In the genomic region with DNA sequence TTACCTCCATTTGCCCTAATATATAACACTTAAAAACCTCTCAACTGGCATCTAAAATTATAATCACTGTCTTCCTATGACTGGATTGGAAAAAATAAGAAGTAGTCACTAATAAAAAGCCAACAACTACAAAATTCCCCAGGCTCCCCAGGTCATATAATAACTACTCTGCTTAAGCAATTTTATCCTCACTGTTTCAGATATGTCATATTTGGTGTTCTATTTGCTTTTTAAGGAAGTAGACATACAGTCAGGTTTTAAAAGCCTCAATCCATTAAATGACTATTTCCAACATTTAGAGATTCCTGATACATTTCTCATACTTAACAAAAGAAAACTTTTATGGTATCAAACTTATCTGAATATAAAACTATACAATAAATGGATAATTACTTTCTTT, we compare ENCODE assay signal across 10 cellular contexts. TPM values are rescaled to one million over a fixed set of nuclear protein-coding genes. Genes with fewer than 3 reads are reported as not detected.
DNase-seq lines count a peak whose midpoint lies in the region; ATAC-seq and TF ChIP-seq lines count a peak whose summit lies in the region.
"Had no signal": no experiment of that assay in that cellular context is flagged by ENCODE, and none has a peak within 500 bp of the region (broad histone marks: within the 10 kb centered on the region; RNA-seq: fewer than 3 reads in every experiment).

No MANE protein-coding gene starts in this region.

- H3K36me3 Mint-ChIP-seq in T-helper 1 cell treated with Interleukin-12 subunit alpha and Interleukin-12 subunit beta and Interleukin-4 antibody, amounts not matched to agents 30 μg/mL and 1 μg/mL, for 36 hours (ENCODE audit: low read depth) = peaks cover 21% of the 10 kb centered on the region
- peaks cover 30% of the 10 kb centered on the region for H3K36me3 Mint-ChIP-seq in activated naive CD8-positive, alpha-beta T cell treated with anti-CD3 and anti-CD28 coated beads, Interleukin-2, amount 50 U/mL, for 24 hours (ENCODE audit: low read depth)
- H3K36me3 Mint-ChIP-seq in neural progenitor cell = peaks cover 21% of the 10 kb centered on the region

- peak overlapping the region; percentile 86 for H3K4me2 ChIP-seq in neural progenitor cell

- peak overlapping the region; percentile 89 for H3K4me3 ChIP-seq in MG63
- H3K4me3 ChIP-seq in neural progenitor cell = peak overlapping the region; percentile 81
- H3K4me3 ChIP-seq: cardiac muscle cell had no signal

- H3K9me3 Mint-ChIP-seq in T-helper 1 cell treated with Interleukin-12 subunit alpha and Interleukin-12 subunit beta and Interleukin-4 antibody, amounts not matched to agents 30 μg/mL and 1 μg/mL, for 36 hours = no peaks in the 10 kb centered on the region
- H3K9me3 Mint-ChIP-seq in activated naive CD8-positive, alpha-beta T cell treated with anti-CD3 and anti-CD28 coated beads, Interleukin-2, amount 50 U/mL, for 24 hours = no peaks in the 10 kb centered on the region
- H3K9me3 Mint-ChIP-seq in neural progenitor cell = no peaks in the 10 kb centered on the region

- no peaks in the 10 kb centered on the region for H3K27me3 Mint-ChIP-seq in T-helper 1 cell treated with Interleukin-12 subunit alpha and Interleukin-12 subunit beta and Interleukin-4 antibody, amounts not matched to agents 30 μg/mL and 1 μg/mL, for 36 hours (ENCODE audit: low read depth)
- peaks cover 2% of the 10 kb centered on the region for H3K27me3 Mint-ChIP-seq in activated naive CD8-positive, alpha-beta T cell treated with anti-CD3 and anti-CD28 coated beads, Interleukin-2, amount 50 U/mL, for 24 hours
- H3K27me3 Mint-ChIP-seq in neural progenitor cell (ENCODE audit: insufficient read depth, low read depth) = peaks cover 2% of the 10 kb centered on the region

- peaks cover 17% of the 10 kb centered on the region for H3K4me1 ChIP-seq in neural progenitor cell

- peak overlapping the region; percentile 99 for H3K27ac Mint-ChIP-seq in T-helper 1 cell treated with Interleukin-12 subunit alpha and Interleukin-12 subunit beta and Interleukin-4 antibody, amounts not matched to agents 30 μg/mL and 1 μg/mL, for 36 hours
- no peak overlapping the region for H3K27ac Mint-ChIP-seq in activated naive CD8-positive, alpha-beta T cell treated with anti-CD3 and anti-CD28 coated beads, Interleukin-2, amount 50 U/mL, for 24 hours
- no peak overlapping the region for H3K27ac Mint-ChIP-seq in neural progenitor cell

- ATAC-seq in activated naive CD8-positive, alpha-beta T cell treated with anti-CD3 and anti-CD28 coated beads, Interleukin-2, amount 50 U/mL, for 24 hours = no peak
- ATAC-seq in HG03139 (IDR thresholded peaks at IDR 0.05; ENCODE audit: unreplicated experiment) (no peak), HG03159 (IDR thresholded peaks at IDR 0.05; ENCODE audit: unreplicated experiment) (no peak)

- no peak overlapping the region for H2AFZ ChIP-seq in neural progenitor cell (replicated peaks)

- TF ChIP-seq CTCF in neural progenitor cell (IDR thresholded peaks at IDR 0.05) = no peak

- H3K9me3 ChIP-seq in MG63 (no peaks in the 10 kb centered on the region), neural progenitor cell (ENCODE audit: low read depth) (no peaks in the 10 kb centered on the region)

- H3F3A ChIP-seq in neural progenitor cell (ENCODE audit: low read depth) = peaks cover 34% of the 10 kb centered on the region

- H3K36me3 ChIP-seq in MG63 (peaks cover 29% of the 10 kb centered on the region), neural progenitor cell (peaks cover 23% of the 10 kb centered on the region)
- H3K36me3 ChIP-seq: cardiac muscle cell had no signal

- DNase-seq in T-helper 1 cell (no peak), MG63 (no peak), neural progenitor cell (ENCODE audit: low spot score) (no peak), DMS 273 (lab: John Stamatoyannopoulos, UW; ENCODE audit: unreplicated experiment) (no peak)
- no peak for DNase-seq in activated naive CD8-positive, alpha-beta T cell treated with anti-CD3 and anti-CD28 coated beads, Interleukin-2, amount 50 U/mL, for 24 hours
- DNase-seq: NCI-H345 had no signal

- H3K4me1 Mint-ChIP-seq in T-helper 1 cell treated with Interleukin-12 subunit alpha and Interleukin-12 subunit beta and Interleukin-4 antibody, amounts not matched to agents 30 μg/mL and 1 μg/mL, for 36 hours (ENCODE audit: low read depth) = peaks cover 50% of the 10 kb centered on the region
- H3K4me1 Mint-ChIP-seq in activated naive CD8-positive, alpha-beta T cell treated with anti-CD3 and anti-CD28 coated beads, Interleukin-2, amount 50 U/mL, for 24 hours = peaks cover 63% of the 10 kb centered on the region
- H3K4me1 Mint-ChIP-seq in neural progenitor cell = peaks cover 21% of the 10 kb centered on the region

- peak overlapping the region; percentile 97 for H3K4me3 Mint-ChIP-seq in T-helper 1 cell treated with Interleukin-12 subunit alpha and Interleukin-12 subunit beta and Interleukin-4 antibody, amounts not matched to agents 30 μg/mL and 1 μg/mL, for 36 hours
- peak overlapping the region; percentile 96 for H3K4me3 Mint-ChIP-seq in activated naive CD8-positive, alpha-beta T cell treated with anti-CD3 and anti-CD28 coated beads, Interleukin-2, amount 50 U/mL, for 24 hours
- H3K4me3 Mint-ChIP-seq in neural progenitor cell = peak overlapping the region; percentile 99

- H3K79me2 ChIP-seq in neural progenitor cell (ENCODE audit: low read depth) = peaks cover 81% of the 10 kb centered on the region

- no peak overlapping the region for H3K9ac ChIP-seq in neural progenitor cell

- H3K27me3 ChIP-seq in MG63 = no peaks in the 10 kb centered on the region
- H3K27me3 ChIP-seq in neural progenitor cell = no peaks in the 10 kb centered on the region
- H3K27me3 ChIP-seq: cardiac muscle cell had no signal

- peaks cover 72% of the 10 kb centered on the region for H4K20me1 ChIP-seq in neural progenitor cell (ENCODE audit: low read depth)

- no peak overlapping the region for H3K27ac ChIP-seq in neural progenitor cell
- H3K27ac ChIP-seq: cardiac muscle cell had no signal

RNA-seq across cellular contexts. Expression of gene H2AZ2, which starts 2.4 kb away (rescaled TPM):
- 352 and 425 TPM in 2 replicates for total RNA-seq in MG63 (2014; rRNA removed; shearing (Covaris generic); ENCODE audit: low replicate concordance)
- total RNA-seq in neural progenitor cell (ENCODE audit: low replicate concordance) = 439 and 462 TPM in 2 replicates

RNA-seq across cellular contexts. Expression of gene PURB, which starts 39.9 kb away (rescaled TPM):
- 12.0 and 18.0 TPM in 2 replicates for total RNA-seq in MG63 (2014; rRNA removed; shearing (Covaris generic); ENCODE audit: low replicate concordance)
- 18.5 and 26.5 TPM in 2 replicates for total RNA-seq in neural progenitor cell (ENCODE audit: low replicate concordance)

RNA-seq across cellular contexts. Expression of gene PPIA, which starts 49.0 kb away (rescaled TPM):
- total RNA-seq in MG63 (2014; rRNA removed; shearing (Covaris generic); ENCODE audit: low replicate concordance) = 6,024 and 6,806 TPM in 2 replicates
- 2,768 and 2,932 TPM in 2 replicates for total RNA-seq in neural progenitor cell (ENCODE audit: low replicate concordance)
